Comparison of ENCODE assay signal across 21 cellular contexts in genomic region chr9:129677456-129677855, GRCh38. TPM values are rescaled to one million over a fixed set of nuclear protein-coding genes. Genes with fewer than 3 reads are reported as not detected.
DNase-seq lines count a peak whose midpoint lies in the region; TF ChIP-seq lines count a peak whose summit lies in the region.
"Had no signal": no experiment of that assay in that cellular context is flagged by ENCODE, and none has a peak within 500 bp of the region (broad histone marks: within the 10 kb centered on the region; RNA-seq: fewer than 3 reads in every experiment).

No MANE protein-coding gene starts in this region.

- no peaks in the 10 kb centered on the region for H4K20me1 ChIP-seq in hepatocyte (ENCODE audit: insufficient read depth, poor library complexity, severe bottlenecking)

- H3K4me3 ChIP-seq in astrocyte of the spinal cord (ENCODE audit: low read depth, low read length) (no peak overlapping the region), hepatocyte (no peak overlapping the region), testis (no peak overlapping the region), ovary (no peak overlapping the region)
- H3K4me3 ChIP-seq: SJSA1, transverse colon had no signal

- no peaks in the 10 kb centered on the region for H3K9me2 ChIP-seq in hepatocyte (replicated peaks; ENCODE audit: insufficient read depth)

- H2AFZ ChIP-seq in hepatocyte, result no peak overlapping the region

- in situ Hi-C loops in astrocyte of the spinal cord (cut with HindIII; ENCODE audit: low sequenced_read_pairs), result no loop called here

- intact Hi-C loops in testis (cut with DNase I; ENCODE audit: low total_unique reads), result no loop called here
- intact Hi-C loops in posterior vena cava (cut with DNase I), result no loop called here
- intact Hi-C loops in ovary (cut with DNase I), result no loop called here

- H3K79me2 ChIP-seq in hepatocyte, result peaks cover 5% of the 10 kb centered on the region

- TF ChIP-seq CTCF in astrocyte of the spinal cord (IDR thresholded peaks at IDR 0.05; ENCODE audit: low read depth, low read length) (no peak), hepatocyte (IDR thresholded peaks at IDR 0.05; ENCODE audit: poor library complexity) (no peak), testis (IDR thresholded peaks at IDR 0.05) (no peak), ovary (IDR thresholded peaks at IDR 0.05) (no peak)

- H3K4me1 ChIP-seq in hepatocyte (ENCODE audit: insufficient read depth), result peaks cover 24% of the 10 kb centered on the region
- peaks cover 4% of the 10 kb centered on the region for H3K4me1 ChIP-seq in testis
- H3K4me1 ChIP-seq in ovary (ENCODE audit: insufficient read depth), result no peaks in the 10 kb centered on the region
- H3K4me1 ChIP-seq: foreskin keratinocyte had no signal

- no peak for TF ChIP-seq EP300 in ovary (IDR thresholded peaks at IDR 0.05)

- no peaks in the 10 kb centered on the region for H3K9me3 ChIP-seq in hepatocyte (ENCODE audit: low read depth)
- H3K9me3 ChIP-seq in testis, result no peaks in the 10 kb centered on the region
- no peaks in the 10 kb centered on the region for H3K9me3 ChIP-seq in ovary
- H3K9me3 ChIP-seq: SJSA1, transverse colon had no signal

- peak; percentile 47 for DNase-seq in DMS 273 (lab: John Stamatoyannopoulos, UW; ENCODE audit: unreplicated experiment)
- no peak for DNase-seq in DMS 273 treated with DMSO at 0.1 percent for 48 hours (lab: John Stamatoyannopoulos, UW)
- peak; percentile 49 for DNase-seq in astrocyte of the spinal cord (ENCODE audit: low read depth, low spot score)
- DNase-seq in hepatocyte (ENCODE audit: low spot score), result no peak
- peak; percentile 36 for DNase-seq in testis
- DNase-seq in posterior vena cava (ENCODE audit: low spot score), result no peak
- no peak for DNase-seq in ovary
- no peak for DNase-seq in NCI-H2081 treated with DMSO at 0.1 percent for 48 hours (lab: John Stamatoyannopoulos, UW)
- DNase-seq: activated CD4-positive, alpha-beta T cell treated with anti-CD3 and anti-CD28 coated beads, Interleukin-2, amount 50 U/mL, for 1 hour; activated naive CD4-positive, alpha-beta T cell treated with anti-CD3 and anti-CD28 coated beads for 36 hours; activated T-cell treated with anti-CD3 and anti-CD28 coated beads for 4 hours; C1 segment of cervical spinal cord; foreskin keratinocyte; NCI-H146; stimulated activated CD4-positive, alpha-beta T cell treated with anti-CD3 and anti-CD28 coated beads, Interleukin-4, amount 100 ng/mL, for 24 hours; transverse colon had no signal

- no peaks in the 10 kb centered on the region for H3K27me3 ChIP-seq in hepatocyte
- H3K27me3 ChIP-seq in testis, result no peaks in the 10 kb centered on the region
- no peaks in the 10 kb centered on the region for H3K27me3 ChIP-seq in ovary
- H3K27me3 ChIP-seq: SJSA1 had no signal

- WGBS in hepatocyte (ENCODE audit: low lambda C conversion rate, missing lambda C conversion rate), result 76% methylated on average over 6 of the region's 9 CpGs
- whole genome bisulfite sequencing in testis, 2 donors, result 73 to 74% methylated on average over 8 to 9 of the region's 9 CpGs
- 69 to 83% (median 72%) methylated on average over 9 of the region's 9 CpGs for WGBS in ovary, 3 donors

- TF ChIP-seq POLR2A in testis (IDR thresholded peaks at IDR 0.05) (no peak), ovary (IDR thresholded peaks at IDR 0.05) (no peak)

- H3K36me3 ChIP-seq in hepatocyte (replicated peaks; ENCODE audit: insufficient read depth, low read depth), result no peaks in the 10 kb centered on the region
- no peaks in the 10 kb centered on the region for H3K36me3 ChIP-seq in testis (ENCODE audit: low read depth, missing control alignments)
- H3K36me3 ChIP-seq in ovary, result no peaks in the 10 kb centered on the region
- H3K36me3 ChIP-seq: SJSA1, transverse colon had no signal

- H3K27ac ChIP-seq in hepatocyte (peak overlapping the region; percentile 82), testis (no peak overlapping the region), ovary (no peak overlapping the region)
- H3K27ac ChIP-seq: 22Rv1, foreskin keratinocyte, SJSA1, transverse colon had no signal

- peak overlapping the region; percentile 0 for H3K4me2 ChIP-seq in hepatocyte

RNA-seq across cellular contexts. Expression of gene PRRX2, which starts 12.0 kb away (rescaled TPM):
- 5.7 and 9.7 TPM in 2 replicates for total RNA-seq in hepatocyte
- polyA plus RNA-seq in hepatocyte, result 14.0 and 23.0 TPM in 2 replicates
- 10 to 100 TPM; 14.6 to 19.1 TPM for total RNA-seq in testis
- 15.3 TPM for polyA plus RNA-seq in testis (ENCODE audit: insufficient read depth, low read depth, low replicate concordance)
- 10 to 100 TPM; 20.8 to 22.9 TPM for total RNA-seq in posterior vena cava
- total RNA-seq in ovary, result 1 to 10 TPM in 4 of 7 donors, under 1 TPM in 3; 0.20 to 4.0 (median 1.4) TPM
- under 1 TPM; 0.33 to 0.77 TPM for polyA plus RNA-seq in ovary
- total RNA-seq: foreskin keratinocyte, HT-29, OCI-LY7 had no signal

RNA-seq across cellular contexts. Expression of gene ASB6, which starts 35.5 kb away (rescaled TPM):
- total RNA-seq in hepatocyte, result 10.5 and 14.2 TPM in 2 replicates
- 10.7 and 15.5 TPM in 2 replicates for polyA plus RNA-seq in hepatocyte
- 10 to 100 TPM; 51.2 to 61.7 TPM for total RNA-seq in testis
- 21.4 TPM for polyA plus RNA-seq in testis (ENCODE audit: insufficient read depth, low read depth, low replicate concordance)
- total RNA-seq in posterior vena cava, result 10 to 100 TPM; 14.1 to 16.9 TPM
- total RNA-seq in ovary, result 10 to 100 TPM; 11.3 to 20.1 (median 17.3) TPM
- 10 to 100 TPM in 1 of 2 donors, 1 to 10 TPM in 1; 6.3 to 11.6 TPM for polyA plus RNA-seq in ovary

RNA-seq across cellular contexts. Expression of gene NTMT1, which starts 51.5 kb away (rescaled TPM):
- total RNA-seq in hepatocyte (20.8 and 32.5 TPM in 2 replicates), testis (10 to 100 TPM; 71.8 to 82.6 TPM), posterior vena cava (10 to 100 TPM; 22.7 to 25.6 TPM), ovary (10 to 100 TPM; 11.9 to 29.7 (median 25.3) TPM)
- polyA plus RNA-seq in hepatocyte (66.9 and 81.4 TPM in 2 replicates), testis (ENCODE audit: insufficient read depth, low read depth, low replicate concordance) (189 TPM), ovary (10 to 100 TPM; 11.7 to 33.1 TPM)

RNA-seq across cellular contexts. Expression of gene C9orf50, which starts 56.6 kb away (rescaled TPM):
- total RNA-seq in hepatocyte (not detected in 2 replicates), testis (1 to 10 TPM; 3.7 to 9.4 TPM), posterior vena cava (not detected), ovary (1 to 10 TPM in 1 of 7 donors, under 1 TPM in 1, not detected in 5; 0.30 to 1.1 TPM)
- polyA plus RNA-seq in hepatocyte (0.86 TPM in 1 of 2 replicates, not detected in the other), testis (ENCODE audit: insufficient read depth, low read depth, low replicate concordance) (14.6 TPM), ovary (under 1 TPM in 1 of 2 donors, not detected in 1; 0.07 TPM)
- total RNA-seq: activated naive CD4-positive, alpha-beta T cell treated with anti-CD3 and anti-CD28 coated beads for 36 hours; foreskin keratinocyte; HT-29; lung microvascular endothelial cell; OCI-LY7; SJSA1; transverse colon had no signal
- polyA plus RNA-seq: foreskin keratinocyte had no signal

Comparison
In these comparisons a context has a peak if more than half of its experiments do, and no peak if none do; other contexts are left out.
1. DNase-seq: peak in DMS 273 (single experiment), astrocyte of the spinal cord (single experiment) and testis (single experiment); none in DMS 273 treated with DMSO at 0.1 percent for 48 hours (single experiment), hepatocyte (single experiment), posterior vena cava (single experiment), ovary (0 of 5) and NCI-H2081 treated with DMSO at 0.1 percent for 48 hours (single experiment).